ENCODE assay signal across 15 cellular contexts in genomic region chr7:231030-231857, GRCh38. TPM values are rescaled to one million over a fixed set of nuclear protein-coding genes. Genes with fewer than 3 reads are reported as not detected.
DNase-seq lines count a peak whose midpoint lies in the region; TF ChIP-seq lines count a peak whose summit lies in the region.
"Had no signal": no experiment of that assay in that cellular context is flagged by ENCODE, and none has a peak within 500 bp of the region (broad histone marks: within the 10 kb centered on the region; RNA-seq: fewer than 3 reads in every experiment).

No MANE protein-coding gene starts in this region.

- H3K9me3 ChIP-seq in testis, result no peaks in the 10 kb centered on the region

- peaks cover 66% of the 10 kb centered on the region for H3K4me1 ChIP-seq in testis

- H3K27me3 ChIP-seq in layer of hippocampus (ENCODE audit: control insufficient read depth, insufficient read depth, low read length) (no peaks in the 10 kb centered on the region), testis (no peaks in the 10 kb centered on the region)

- no peak for TF ChIP-seq POLR2A in testis (IDR thresholded peaks at IDR 0.05)

- peak overlapping the region; percentile 35 for H3K27ac Mint-ChIP-seq in activated naive CD4-positive, alpha-beta T cell treated with anti-CD3 and anti-CD28 coated beads, Interleukin-2, amount 50 U/mL, for 24 hours
- no peak overlapping the region for H3K27ac Mint-ChIP-seq in activated naive CD4-positive, alpha-beta T cell treated with anti-CD3 and anti-CD28 coated beads for 36 hours
- peak overlapping the region in 4 of 5 experiments; percentile 17 to 66 (median 48) for H3K27ac Mint-ChIP-seq in brain
- H3K27ac Mint-ChIP-seq: activated naive CD8-positive, alpha-beta T cell had no signal

- no peak for DNase-seq in activated naive CD4-positive, alpha-beta T cell treated with anti-CD3 and anti-CD28 coated beads for 36 hours
- no peak for DNase-seq in testis
- DNase-seq in GM19240 (ENCODE audit: insufficient read length, low spot score), result no peak
- DNase-seq in NCI-H524 treated with DMSO at 0.1 percent for 48 hours (lab: John Stamatoyannopoulos, UW), result no peak
- DNase-seq in HuH-7 (ENCODE audit: low spot score), result no peak
- DNase-seq: activated CD4-positive, CD25-positive, alpha-beta regulatory T cell; NCI-H187; stimulated activated CD4-positive, alpha-beta T cell treated with anti-CD3 and anti-CD28 coated beads, Interleukin-1b, Interleukin-23, amount 100 ng/mL, for 48 hours had no signal

- no peak overlapping the region for H3K4me3 ChIP-seq in testis

- no peak overlapping the region for H3K4me3 Mint-ChIP-seq in activated naive CD4-positive, alpha-beta T cell treated with anti-CD3 and anti-CD28 coated beads, Interleukin-2, amount 50 U/mL, for 24 hours
- no peak overlapping the region for H3K4me3 Mint-ChIP-seq in activated naive CD4-positive, alpha-beta T cell treated with anti-CD3 and anti-CD28 coated beads for 36 hours
- no peak overlapping the region for H3K4me3 Mint-ChIP-seq in brain
- H3K4me3 Mint-ChIP-seq: activated naive CD8-positive, alpha-beta T cell had no signal

- CTCF ChIA-PET in activated naive CD4-positive, alpha-beta T cell treated with anti-CD3 and anti-CD28 coated beads for 36 hours (lab: Charles Lee), result no interaction called here

- H3K36me3 Mint-ChIP-seq in activated naive CD4-positive, alpha-beta T cell treated with anti-CD3 and anti-CD28 coated beads, Interleukin-2, amount 50 U/mL, for 24 hours, result no peaks in the 10 kb centered on the region
- no peaks in the 10 kb centered on the region for H3K36me3 Mint-ChIP-seq in activated naive CD4-positive, alpha-beta T cell treated with anti-CD3 and anti-CD28 coated beads for 36 hours (ENCODE audit: low read depth)
- H3K36me3 Mint-ChIP-seq in brain, result peaks cover 13% of the 10 kb centered on the region
- H3K36me3 Mint-ChIP-seq: activated naive CD8-positive, alpha-beta T cell had no signal

- peak overlapping the region; percentile 16 for H3K27ac ChIP-seq in layer of hippocampus (ENCODE audit: low read depth, low read length)
- peak overlapping the region; percentile 20 to 60 for H3K27ac ChIP-seq in testis

- H3K27me3 Mint-ChIP-seq in activated naive CD4-positive, alpha-beta T cell treated with anti-CD3 and anti-CD28 coated beads, Interleukin-2, amount 50 U/mL, for 24 hours, result peaks cover 2% of the 10 kb centered on the region
- no peaks in the 10 kb centered on the region for H3K27me3 Mint-ChIP-seq in activated naive CD4-positive, alpha-beta T cell treated with anti-CD3 and anti-CD28 coated beads for 36 hours (ENCODE audit: low read depth)
- H3K27me3 Mint-ChIP-seq in brain, result peaks cover 2% of the 10 kb centered on the region
- H3K27me3 Mint-ChIP-seq: activated naive CD8-positive, alpha-beta T cell had no signal

- no peaks in the 10 kb centered on the region for H3K9me3 Mint-ChIP-seq in activated naive CD4-positive, alpha-beta T cell treated with anti-CD3 and anti-CD28 coated beads, Interleukin-2, amount 50 U/mL, for 24 hours
- H3K9me3 Mint-ChIP-seq in activated naive CD4-positive, alpha-beta T cell treated with anti-CD3 and anti-CD28 coated beads for 36 hours, result no peaks in the 10 kb centered on the region
- H3K9me3 Mint-ChIP-seq in brain, result no peaks in the 10 kb centered on the region

- H3K36me3 ChIP-seq in testis (ENCODE audit: low read depth, missing control alignments), result no peaks in the 10 kb centered on the region

- H3K4me1 Mint-ChIP-seq in activated naive CD4-positive, alpha-beta T cell treated with anti-CD3 and anti-CD28 coated beads, Interleukin-2, amount 50 U/mL, for 24 hours, result no peaks in the 10 kb centered on the region
- no peaks in the 10 kb centered on the region for H3K4me1 Mint-ChIP-seq in activated naive CD4-positive, alpha-beta T cell treated with anti-CD3 and anti-CD28 coated beads for 36 hours (ENCODE audit: low read depth)
- H3K4me1 Mint-ChIP-seq in brain, result peaks cover 51% of the 10 kb centered on the region

- TF ChIP-seq CTCF in brain (conservative IDR thresholded peaks at IDR 0.05) (peak in 1 of 2 experiments; percentile 15), testis (IDR thresholded peaks at IDR 0.05) (peak in 1 of 3 experiments; percentile 8)

- intact Hi-C loops in activated naive CD4-positive, alpha-beta T cell treated with anti-CD3 and anti-CD28 coated beads for 36 hours (cut with micrococcal nuclease), result no loop called here
- intact Hi-C loops in testis (cut with DNase I; ENCODE audit: low total_unique reads), result no loop called here

- 69 to 74% methylated on average over 37 to 38 of the region's 38 CpGs for WGBS in testis, 2 donors

RNA-seq across cellular contexts. Expression of gene FAM20C, which starts 38.9 kb away (rescaled TPM):
- total RNA-seq in activated naive CD4-positive, alpha-beta T cell treated with anti-CD3 and anti-CD28 coated beads for 36 hours, result under 1 TPM; 0.26 to 0.91 TPM
- polyA plus RNA-seq in brain (ENCODE audit: insufficient read depth, low read depth, low replicate concordance) (20.8 TPM), testis (ENCODE audit: insufficient read depth, low read depth, low replicate concordance) (14.0 TPM)
- 10 to 100 TPM; 34.0 to 36.7 TPM for total RNA-seq in testis

RNA-seq across cellular contexts. Expression of gene FOXL3, which starts 58.7 kb away (rescaled TPM):
- total RNA-seq in activated naive CD4-positive, alpha-beta T cell treated with anti-CD3 and anti-CD28 coated beads for 36 hours, result not detected
- polyA plus RNA-seq in brain (ENCODE audit: insufficient read depth, low read depth, low replicate concordance) (not detected), testis (ENCODE audit: insufficient read depth, low read depth, low replicate concordance) (37.7 TPM)
- total RNA-seq in testis, result 10 to 100 TPM in 1 of 2 donors, 1 to 10 TPM in 1; 4.5 to 14.5 TPM
- total RNA-seq: esophagus mucosa, lung microvascular endothelial cell, temporal lobe had no signal

Comparison
In these comparisons a context has a peak if more than half of its experiments do, and no peak if none do; other contexts are left out.
1. RNA of gene FAM20C, which starts 38.9 kb away (total RNA-seq): 34.0 to 36.7 TPM in testis; 0.26 to 0.91 TPM in activated naive CD4-positive, alpha-beta T cell treated with anti-CD3 and anti-CD28 coated beads for 36 hours; every median in the first group is over 10 times any median in the second.
2. RNA of gene FOXL3, which starts 58.7 kb away (total RNA-seq): 4.5 to 14.5 TPM in testis; not detected in activated naive CD4-positive, alpha-beta T cell treated with anti-CD3 and anti-CD28 coated beads for 36 hours; every median in the first group is over 4 times any median in the second.